30 cellular contexts compared by ENCODE assay signal in the genomic region with DNA sequence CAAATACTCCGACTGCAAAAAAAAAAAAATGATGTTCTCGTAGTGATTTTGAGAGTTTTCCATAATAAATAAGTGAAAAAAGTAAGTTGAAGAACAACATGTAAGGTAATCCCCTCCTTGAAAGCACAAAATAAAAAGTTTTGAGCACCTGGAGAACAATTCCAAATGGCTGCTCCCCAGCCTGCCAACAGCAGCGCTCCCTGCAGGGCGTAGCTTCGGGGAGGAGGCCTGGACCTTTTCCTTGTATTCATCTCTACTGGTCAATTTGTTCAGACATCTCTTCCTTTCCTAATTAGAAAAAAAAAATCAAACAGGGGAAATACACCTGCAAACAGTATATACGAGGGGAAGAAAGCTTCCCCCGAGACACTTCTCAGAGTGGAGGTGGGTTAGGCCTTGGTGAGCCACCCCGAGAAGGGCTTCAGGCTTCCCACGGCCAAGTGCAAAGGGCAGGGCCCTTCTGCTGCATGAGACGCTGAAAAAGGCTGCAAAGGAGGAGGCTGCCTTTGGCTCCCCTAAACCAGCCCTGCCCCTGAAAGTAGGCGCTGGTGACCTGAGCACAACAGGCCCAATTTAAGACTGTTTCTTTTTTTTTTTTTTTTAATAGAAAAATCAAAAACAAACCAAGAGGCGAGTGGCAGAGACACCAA.
DNase-seq lines count a peak whose midpoint lies in the region; ATAC-seq and TF ChIP-seq lines count a peak whose summit lies in the region.
"Had no signal": no experiment of that assay in that cellular context is flagged by ENCODE, and none has a peak within 500 bp of the region (broad histone marks: within the 10 kb centered on the region; RNA-seq: fewer than 3 reads in every experiment).

No MANE protein-coding gene starts in this region.

- H3K4me1 ChIP-seq in IMR-90 (ENCODE audit: control insufficient read depth, insufficient read depth, low read length) = peaks cover 9% of the 10 kb centered on the region
- H3K4me1 ChIP-seq: body of pancreas, heart right ventricle had no signal

- intact Hi-C loops in IMR-90 (cut with micrococcal nuclease) (no loop called here), posterior vena cava (cut with DNase I) (no loop called here)

- H3K4me3 ChIP-seq in IMR-90 (ENCODE audit: insufficient read depth, low read depth, low read length) = no peak overlapping the region
- H3K4me3 ChIP-seq: body of pancreas, esophagus muscularis mucosa, GM23248, heart right ventricle, SJSA1 had no signal

- no TSS peak for BruUV-seq in IMR-90 (replicated peaks; lab: Mats Ljungman, UMichigan)

- H2BK20ac ChIP-seq in IMR-90 (ENCODE audit: low read depth, low read length) = no peak overlapping the region

- H3K9me1 ChIP-seq in IMR-90 (ENCODE audit: insufficient read depth, low read length) = 0 out of 2 replicates have a peak, but pooled peaks cover 6% of the 10 kb centered on the region

- H3K9me3 ChIP-seq in IMR-90 (ENCODE audit: control insufficient read depth, insufficient read depth, low read length) = no peaks in the 10 kb centered on the region
- H3K9me3 ChIP-seq: body of pancreas, esophagus muscularis mucosa, heart right ventricle, SJSA1 had no signal

- H3K27ac Mint-ChIP-seq in activated T-cell treated with anti-CD3 and anti-CD28 coated beads, Interleukin-2, amount 50 U/mL, for 72 hours = no peak overlapping the region
- no peak overlapping the region for H3K27ac Mint-ChIP-seq in activated T-cell treated with anti-CD3 and anti-CD28 coated beads, Interleukin-2, amount 50 U/mL, for 24 hours
- H3K27ac Mint-ChIP-seq: CD4-positive, CD25-positive, alpha-beta regulatory T cell; stimulated activated memory B cell treated with anti-CD40 and anti-IgM and Interleukin-4, amounts not matched to agents 10 μg/mL and 1 μg/mL and 100 μg/mL, for 72 hours had no signal

- no peak for TF ChIP-seq CTCF in IMR-90 (conservative IDR thresholded peaks at IDR 0.05; ENCODE audit: low read depth, low read length)

- no peak for TF ChIP-seq POLR2A in IMR-90 (IDR thresholded peaks at IDR 0.05; ENCODE audit: low read depth, low read length)

- H3K27me3 ChIP-seq in IMR-90 (ENCODE audit: control insufficient read depth, insufficient read depth, low read length) = peaks cover 1% of the 10 kb centered on the region; the same call in 1 of the 2 replicates
- H3K27me3 ChIP-seq: body of pancreas, esophagus muscularis mucosa, SJSA1 had no signal

- no peaks in the 10 kb centered on the region for H4K20me1 ChIP-seq in IMR-90 (ENCODE audit: insufficient read depth, low read length)

- H3K4me1 Mint-ChIP-seq in activated T-cell treated with anti-CD3 and anti-CD28 coated beads, Interleukin-2, amount 50 U/mL, for 72 hours (ENCODE audit: low read depth) = no peaks in the 10 kb centered on the region
- no peaks in the 10 kb centered on the region for H3K4me1 Mint-ChIP-seq in activated T-cell treated with anti-CD3 and anti-CD28 coated beads, Interleukin-2, amount 50 U/mL, for 24 hours (ENCODE audit: low read depth)
- H3K4me1 Mint-ChIP-seq: CD4-positive, CD25-positive, alpha-beta regulatory T cell; naive B cell; stimulated activated memory B cell treated with anti-CD40 and anti-IgM and Interleukin-4, amounts not matched to agents 10 μg/mL and 1 μg/mL and 100 μg/mL, for 72 hours had no signal

- no peak overlapping the region for H2AK9ac ChIP-seq in IMR-90 (replicated peaks; ENCODE audit: low read depth, low read length, poor library complexity)

- H2BK120ac ChIP-seq in IMR-90 (ENCODE audit: low read depth, low read length) = no peak overlapping the region

- no peak for TF ChIP-seq RAD21 in IMR-90 (IDR thresholded peaks at IDR 0.05; ENCODE audit: low read length)

- H3K4ac ChIP-seq in IMR-90 (ENCODE audit: low read depth, low read length) = 0 out of 2 replicates have a peak overlapping the region, but pooled peaks have one; percentile 19

- H3K9me3 Mint-ChIP-seq in activated T-cell treated with anti-CD3 and anti-CD28 coated beads, Interleukin-2, amount 50 U/mL, for 72 hours = no peaks in the 10 kb centered on the region
- H3K9me3 Mint-ChIP-seq in activated T-cell treated with anti-CD3 and anti-CD28 coated beads, Interleukin-2, amount 50 U/mL, for 24 hours = no peaks in the 10 kb centered on the region
- H3K9me3 Mint-ChIP-seq: CD4-positive, CD25-positive, alpha-beta regulatory T cell; stimulated activated memory B cell treated with anti-CD40 and anti-IgM and Interleukin-4, amounts not matched to agents 10 μg/mL and 1 μg/mL and 100 μg/mL, for 72 hours had no signal

- CTCF ChIA-PET in IMR-90 (lab: Yijun Ruan, JAX) = interaction anchor here (0.6 kb wide), 1 partner anchor 70 kb away, joined by 4 read pairs; no protein-coding TSS in a partner anchor

- no peak overlapping the region for H3K9ac ChIP-seq in IMR-90 (ENCODE audit: low read depth, low read length)
- H3K9ac ChIP-seq: GM23248 had no signal

- no peak overlapping the region for H3K23ac ChIP-seq in IMR-90 (ENCODE audit: low read depth, low read length)

- H4K91ac ChIP-seq in IMR-90 (ENCODE audit: insufficient read depth, low read depth, low read length) = no peak overlapping the region

- H2AK5ac ChIP-seq in IMR-90 (ENCODE audit: low read depth, low read length) = 0 out of 2 replicates have a peak overlapping the region, but pooled peaks have one; percentile 1

- H3K27me3 Mint-ChIP-seq in activated T-cell treated with anti-CD3 and anti-CD28 coated beads, Interleukin-2, amount 50 U/mL, for 72 hours (ENCODE audit: low read depth) = peaks cover 4% of the 10 kb centered on the region
- peaks cover 4% of the 10 kb centered on the region for H3K27me3 Mint-ChIP-seq in activated T-cell treated with anti-CD3 and anti-CD28 coated beads, Interleukin-2, amount 50 U/mL, for 24 hours
- H3K27me3 Mint-ChIP-seq: CD4-positive, CD25-positive, alpha-beta regulatory T cell had no signal

- no peaks in the 10 kb centered on the region for H3K79me1 ChIP-seq in IMR-90 (ENCODE audit: low read depth in 1 of 2, low read length in 2 of 2)

- no peak overlapping the region for H3K4me2 ChIP-seq in IMR-90 (ENCODE audit: low read depth, low read length)

- in situ Hi-C loops in IMR-90 (cut with MboI; ENCODE audit: low sequenced_read_pairs) = loop anchor here (25.0 kb wide), 1 partner anchor 505 kb away; no protein-coding TSS in a partner anchor

- DNase-seq in activated T-cell treated with anti-CD3 and anti-CD28 coated beads, Interleukin-2, amount 50 U/mL, for 72 hours = peak in 1 of 2 donors; percentile 6
- DNase-seq in activated T-cell treated with anti-CD3 and anti-CD28 coated beads, Interleukin-2, amount 50 U/mL, for 24 hours = no peak
- no peak for DNase-seq in IMR-90
- DNase-seq in ecto neural progenitor cell (ENCODE audit: low spot score) = peak; percentile 31
- DNase-seq in posterior vena cava (ENCODE audit: low spot score) = peak; percentile 23
- no peak for DNase-seq in central memory CD4-positive, alpha-beta T cell
- DNase-seq in left lobe of liver (ENCODE audit: low spot score) = no peak
- DNase-seq: activated CD4-positive, alpha-beta T cell treated with anti-CD3 and anti-CD28 coated beads, Interleukin-2, amount 50 U/mL, for 48 hours; AML-193; body of pancreas; cerebellar nuclear complex; dermis blood vessel endothelial cell; foreskin fibroblast; GM23248; heart right ventricle; kidney; midbrain; naive B cell; NCI-H1092 treated with DMSO at 0.1 percent for 48 hours; NCI-H187; NCI-H2171; NCI-H82; nucleus accumbens; T1000 had no signal

- no peaks in the 10 kb centered on the region for H3K36me3 Mint-ChIP-seq in activated T-cell treated with anti-CD3 and anti-CD28 coated beads, Interleukin-2, amount 50 U/mL, for 72 hours (ENCODE audit: insufficient read depth in 2 of 2)
- no peaks in the 10 kb centered on the region for H3K36me3 Mint-ChIP-seq in activated T-cell treated with anti-CD3 and anti-CD28 coated beads, Interleukin-2, amount 50 U/mL, for 24 hours (ENCODE audit: low read depth)
- H3K36me3 Mint-ChIP-seq: CD4-positive, CD25-positive, alpha-beta regulatory T cell; naive B cell; stimulated activated memory B cell treated with anti-CD40 and anti-IgM and Interleukin-4, amounts not matched to agents 10 μg/mL and 1 μg/mL and 100 μg/mL, for 72 hours had no signal

- no peak overlapping the region for H4K8ac ChIP-seq in IMR-90 (ENCODE audit: low read depth in 2 of 2, low read length in 2 of 2)

- WGBS in IMR-90 (ENCODE audit: extremely low coverage in 2 of 2, insufficient read length in 1 of 2), 2 experiments = no CpG with 5 or more reads among the region's 12 CpGs

- H2AFZ ChIP-seq in IMR-90 (replicated peaks; ENCODE audit: low read length, poor library complexity) = no peak overlapping the region
- H2AFZ ChIP-seq: GM23248 had no signal

- dilution Hi-C loops in IMR-90 (cut with HindIII; ENCODE audit: low sequenced_read_pairs, unreplicated experiment) = no loop called here

- no peak overlapping the region for H2BK15ac ChIP-seq in IMR-90 (ENCODE audit: low read depth, low read length)

- no peak overlapping the region for H4K5ac ChIP-seq in IMR-90 (ENCODE audit: low read depth, low read length)

- H2BK5ac ChIP-seq in IMR-90 (ENCODE audit: low read depth, low read length, poor library complexity, severe bottlenecking) = no peak overlapping the region

- H3K4me3 Mint-ChIP-seq in activated T-cell treated with anti-CD3 and anti-CD28 coated beads, Interleukin-2, amount 50 U/mL, for 72 hours = no peak overlapping the region
- H3K4me3 Mint-ChIP-seq in activated T-cell treated with anti-CD3 and anti-CD28 coated beads, Interleukin-2, amount 50 U/mL, for 24 hours = no peak overlapping the region
- H3K4me3 Mint-ChIP-seq: CD4-positive, CD25-positive, alpha-beta regulatory T cell; stimulated activated memory B cell treated with anti-CD40 and anti-IgM and Interleukin-4, amounts not matched to agents 10 μg/mL and 1 μg/mL and 100 μg/mL, for 72 hours had no signal

- H3K14ac ChIP-seq in IMR-90 (replicated peaks; ENCODE audit: low read depth, low read length) = no peak overlapping the region

- no peaks in the 10 kb centered on the region for H3K36me3 ChIP-seq in IMR-90 (ENCODE audit: control insufficient read depth, insufficient read depth, low read length)
- H3K36me3 ChIP-seq: esophagus muscularis mucosa, heart right ventricle, SJSA1 had no signal

- no peak overlapping the region for H3K56ac ChIP-seq in IMR-90 (ENCODE audit: extremely low read depth, insufficient read depth, low read length)

- H3K27ac ChIP-seq in IMR-90 (ENCODE audit: insufficient read depth, low read length) = no peak overlapping the region
- H3K27ac ChIP-seq: body of pancreas, esophagus muscularis mucosa, GM23248, heart right ventricle, RWPE1, SJSA1 had no signal

- POLR2A ChIA-PET in IMR-90 (lab: Charles Lee; ENCODE audit: unreplicated experiment) = no interaction called here

- H3K18ac ChIP-seq in IMR-90 (ENCODE audit: low read depth, low read length) = no peak overlapping the region

- ATAC-seq in activated T-cell treated with anti-CD3 and anti-CD28 coated beads, Interleukin-2, amount 50 U/mL, for 72 hours (replicated peaks in 1 of 2) = peak; percentile 21 to 60
- no peak for ATAC-seq in IMR-90 (ENCODE audit: low read depth)
- no peak for ATAC-seq in left lobe of liver
- no peak for ATAC-seq in HG02798 (IDR thresholded peaks at IDR 0.05; ENCODE audit: poor library complexity, unreplicated experiment)
- ATAC-seq: body of pancreas, heart right ventricle had no signal

TF ChIP-seq in IMR-90, 13 proteins besides CTCF, POLR2A, EP300 and RAD21 (continues in another document):
- TF ChIP-seq FOS (IDR thresholded peaks at IDR 0.05; ENCODE audit: low read depth, low read length) = no peak
- TF ChIP-seq MAFK (IDR thresholded peaks at IDR 0.05; ENCODE audit: low read depth, low read length) = no peak
- TF ChIP-seq SMC3 (IDR thresholded peaks at IDR 0.05; ENCODE audit: low read depth, low read length) = no peak

Comparison
In these comparisons a context has a peak if more than half of its experiments do, and no peak if none do; other contexts are left out.
1. ATAC-seq: peak in activated T-cell treated with anti-CD3 and anti-CD28 coated beads, Interleukin-2, amount 50 U/mL, for 72 hours (2 of 2); none in IMR-90 (single experiment), left lobe of liver (single experiment) and HG02798 (single experiment).
2. DNase-seq: peak in ecto neural progenitor cell (single experiment) and posterior vena cava (single experiment); none in activated T-cell treated with anti-CD3 and anti-CD28 coated beads, Interleukin-2, amount 50 U/mL, for 24 hours (single experiment), IMR-90 (single experiment), central memory CD4-positive, alpha-beta T cell (single experiment) and left lobe of liver (single experiment).